ENCODE assay signal across 17 cellular contexts in genomic region chr20:40275738-40276137, GRCh38.
"Had no signal": no experiment of that assay in that cellular context is flagged by ENCODE, and none has a peak within 500 bp of the region (broad histone marks: within the 10 kb centered on the region; RNA-seq: fewer than 3 reads in every experiment).

No MANE protein-coding gene starts in this region.

- H3K27me3 Mint-ChIP-seq: activated naive CD4-positive, alpha-beta T cell treated with anti-CD3 and anti-CD28 coated beads, Interleukin-2, amount 10 ng/mL, durations not matched to agents 7 days and 5 days had no signal

- ATAC-seq: lower lobe of right lung; naive thymus-derived CD4-positive, alpha-beta T cell; stimulated activated memory B cell treated with anti-CD40 and anti-IgM and Interleukin-4, amounts not matched to agents 10 μg/mL and 1 μg/mL and 100 μg/mL, for 72 hours had no signal

- DNase-seq: activated CD4-positive, alpha-beta T cell treated with anti-CD3 and anti-CD28 coated beads for 4 hours; activated naive CD4-positive, alpha-beta T cell treated with anti-CD3 and anti-CD28 coated beads, Interleukin-2, amount 10 ng/mL, durations not matched to agents 7 days and 5 days; adrenal gland; caudate nucleus; colonic mucosa; effector memory CD4-positive, alpha-beta T cell; immature natural killer cell; lower lobe of right lung; naive thymus-derived CD4-positive, alpha-beta T cell; nucleus accumbens; stimulated activated CD4-positive, alpha-beta T cell treated with anti-CD3 and anti-CD28 coated beads, Interleukin-1b, Interleukin-23, amount 100 ng/mL, for 48 hours; SW 1271; transverse colon had no signal

- H3K4me2 ChIP-seq: hepatocyte had no signal

- H3K27me3 ChIP-seq: adrenal gland, colonic mucosa, transverse colon had no signal

- H3K9me3 ChIP-seq: adrenal gland, colonic mucosa, lower lobe of right lung, transverse colon had no signal

- H3K36me3 ChIP-seq: adrenal gland, colonic mucosa, lower lobe of right lung, transverse colon had no signal

- H2AFZ ChIP-seq: hepatocyte had no signal

- H3K79me2 ChIP-seq: hepatocyte had no signal

- H3K9me3 Mint-ChIP-seq: activated naive CD4-positive, alpha-beta T cell treated with anti-CD3 and anti-CD28 coated beads, Interleukin-2, amount 10 ng/mL, durations not matched to agents 7 days and 5 days; stimulated activated memory B cell treated with anti-CD40 and anti-IgM and Interleukin-4, amounts not matched to agents 10 μg/mL and 1 μg/mL and 100 μg/mL, for 72 hours; T-helper 2 cell treated with Interferon-gamma antibody and Interleukin-4, amounts not matched to agents 5 μg/mL and 100 μg/mL, for 36 hours had no signal

- H3K4me3 Mint-ChIP-seq: activated naive CD4-positive, alpha-beta T cell treated with anti-CD3 and anti-CD28 coated beads, Interleukin-2, amount 10 ng/mL, durations not matched to agents 7 days and 5 days; immature natural killer cell; naive thymus-derived CD4-positive, alpha-beta T cell; stimulated activated memory B cell treated with anti-CD40 and anti-IgM and Interleukin-4, amounts not matched to agents 10 μg/mL and 1 μg/mL and 100 μg/mL, for 72 hours; T-helper 2 cell treated with Interferon-gamma antibody and Interleukin-4, amounts not matched to agents 5 μg/mL and 100 μg/mL, for 36 hours had no signal

- H3K36me3 Mint-ChIP-seq: activated naive CD4-positive, alpha-beta T cell treated with anti-CD3 and anti-CD28 coated beads, Interleukin-2, amount 10 ng/mL, durations not matched to agents 7 days and 5 days; immature natural killer cell; naive thymus-derived CD4-positive, alpha-beta T cell; stimulated activated memory B cell treated with anti-CD40 and anti-IgM and Interleukin-4, amounts not matched to agents 10 μg/mL and 1 μg/mL and 100 μg/mL, for 72 hours had no signal

- H3K27ac Mint-ChIP-seq: activated naive CD4-positive, alpha-beta T cell treated with anti-CD3 and anti-CD28 coated beads, Interleukin-2, amount 10 ng/mL, durations not matched to agents 7 days and 5 days; immature natural killer cell; naive thymus-derived CD4-positive, alpha-beta T cell; stimulated activated memory B cell treated with anti-CD40 and anti-IgM and Interleukin-4, amounts not matched to agents 10 μg/mL and 1 μg/mL and 100 μg/mL, for 72 hours; T-helper 2 cell treated with Interferon-gamma antibody and Interleukin-4, amounts not matched to agents 5 μg/mL and 100 μg/mL, for 36 hours had no signal

- H3K27ac ChIP-seq: adrenal gland, colonic mucosa, epithelial cell of prostate, hepatocyte, lower lobe of right lung, transverse colon had no signal

- H3K4me1 ChIP-seq: colonic mucosa had no signal

- H3K4me1 Mint-ChIP-seq: activated naive CD4-positive, alpha-beta T cell treated with anti-CD3 and anti-CD28 coated beads, Interleukin-2, amount 10 ng/mL, durations not matched to agents 7 days and 5 days; immature natural killer cell; naive thymus-derived CD4-positive, alpha-beta T cell; stimulated activated memory B cell treated with anti-CD40 and anti-IgM and Interleukin-4, amounts not matched to agents 10 μg/mL and 1 μg/mL and 100 μg/mL, for 72 hours had no signal

- H3K4me3 ChIP-seq: adrenal gland, colonic mucosa, hepatocyte, lower lobe of right lung, transverse colon had no signal
